ENCODE assay signal across 2 cellular contexts in genomic region chr10:69093933-69094332, GRCh38.
TF ChIP-seq lines count a peak whose summit lies in the region.

No MANE protein-coding gene starts in this region.

TF ChIP-seq in IMR-90, 13 proteins besides CTCF, POLR2A, EP300 and RAD21:
- TF ChIP-seq RCOR1 (IDR thresholded peaks at IDR 0.05; ENCODE audit: insufficient replicate concordance, low read length) (no peak), MXI1 (IDR thresholded peaks at IDR 0.05; ENCODE audit: borderline replicate concordance, low read depth, low read length) (no peak), SMC3 (IDR thresholded peaks at IDR 0.05; ENCODE audit: low read depth, low read length) (no peak), MAZ (IDR thresholded peaks at IDR 0.05; ENCODE audit: borderline replicate concordance, low read depth, low read length) (no peak), MAFK (IDR thresholded peaks at IDR 0.05; ENCODE audit: low read depth, low read length) (no peak)

TF ChIP-seq in GM12878, 131 proteins besides CTCF, POLR2A, EP300 and RAD21:
- TF ChIP-seq POLR2AphosphoS5 (IDR thresholded peaks at IDR 0.05; ENCODE audit: low read length) (peak; percentile 63; the same call in 1 of the 2 replicates), EED (IDR thresholded peaks at IDR 0.05; ENCODE audit: low read depth) (no peak), FOS (IDR thresholded peaks at IDR 0.05; ENCODE audit: borderline replicate concordance, extremely low read depth, insufficient read length) (no peak), CHD2 (IDR thresholded peaks at IDR 0.05; ENCODE audit: borderline replicate concordance, low read depth, low read length) (no peak), TCF12 (IDR thresholded peaks at IDR 0.05; ENCODE audit: low read depth, low read length) (no peak), SMC3 (IDR thresholded peaks at IDR 0.05; ENCODE audit: borderline replicate concordance, low read length) (peak; percentile 5; the same call in 1 of the 2 replicates), IRF5 (IDR thresholded peaks at IDR 0.05; ENCODE audit: borderline replicate concordance) (no peak), BMI1 (IDR thresholded peaks at IDR 0.05; ENCODE audit: borderline replicate concordance) (no peak), MEF2B (IDR thresholded peaks at IDR 0.05; ENCODE audit: partially characterized antibody, poor library complexity, severe bottlenecking) (no peak), BRCA1 (IDR thresholded peaks at IDR 0.05; ENCODE audit: low read depth, low read length) (no peak), CUX1 (IDR thresholded peaks at IDR 0.05; ENCODE audit: insufficient replicate concordance, low read depth, low read length) (peak; percentile 33), ZNF24 (IDR thresholded peaks at IDR 0.05) (no peak), ZNF217 (IDR thresholded peaks at IDR 0.05) (0 out of 2 replicates have a peak, but pooled peaks have one; percentile 35), SP1 (IDR thresholded peaks at IDR 0.05; ENCODE audit: low read depth, low read length) (no peak), HCFC1 (IDR thresholded peaks at IDR 0.05; ENCODE audit: low read length) (no peak), BACH1 (IDR thresholded peaks at IDR 0.05; ENCODE audit: borderline replicate concordance) (no peak), PML (IDR thresholded peaks at IDR 0.05; ENCODE audit: low read length) (no peak)
